ENCODE assay signal across 9 cellular contexts in genomic region chr6:36608788-36609563, GRCh38. TPM values are rescaled to one million over a fixed set of nuclear protein-coding genes. Genes with fewer than 3 reads are reported as not detected.
DNase-seq lines count a peak whose midpoint lies in the region; ATAC-seq and TF ChIP-seq lines count a peak whose summit lies in the region.
"Had no signal": no experiment of that assay in that cellular context is flagged by ENCODE, and none has a peak within 500 bp of the region (broad histone marks: within the 10 kb centered on the region; RNA-seq: fewer than 3 reads in every experiment).

No MANE protein-coding gene starts in this region.

- peaks cover 31 to 59% of the 10 kb centered on the region in 2 experiments for H3K79me1 ChIP-seq in IMR-90 (ENCODE audit: low read depth in 1 of 2, low read length in 2 of 2)

- H2BK20ac ChIP-seq in IMR-90 (ENCODE audit: low read depth, low read length) = no peak overlapping the region

- peak overlapping the region in 1 of 7 donors; percentile 29 for H3K4me3 Mint-ChIP-seq in CD8-positive, alpha-beta memory T cell
- no peak overlapping the region for H3K4me3 Mint-ChIP-seq in nephron progenitor cell

- CTCF ChIA-PET in CD8-positive, alpha-beta memory T cell (lab: Charles Lee) = interaction anchor here (0.6 to 2.2 kb wide), 3 partner anchors 9 to 174 kb away, joined by 3 to 5 read pairs (median 3); no protein-coding TSS in a partner anchor
- CTCF ChIA-PET in IMR-90 (lab: Yijun Ruan, JAX) = interaction anchor here (0.6 to 1.7 kb wide), 3 partner anchors 46 to 156 kb away, joined by 3 to 6 read pairs (median 4); no protein-coding TSS in a partner anchor

- no peak overlapping the region for H2BK120ac ChIP-seq in IMR-90 (ENCODE audit: low read depth, low read length)

- peak; percentile 4; the same call in 1 of the 2 replicates for ATAC-seq in IMR-90 (ENCODE audit: low read depth)
- no peak for ATAC-seq in GM18498 (IDR thresholded peaks at IDR 0.05; ENCODE audit: unreplicated experiment)

- H3K9ac ChIP-seq in IMR-90 (ENCODE audit: low read depth, low read length) = no peak overlapping the region

- peaks cover 47% of the 10 kb centered on the region for H3K36me3 ChIP-seq in CD8-positive, alpha-beta memory T cell (ENCODE audit: insufficient read depth, low read length)
- peaks cover 55% of the 10 kb centered on the region for H3K36me3 ChIP-seq in IMR-90 (ENCODE audit: control insufficient read depth, insufficient read depth, low read length)

- no peak for TF ChIP-seq CTCF in IMR-90 (conservative IDR thresholded peaks at IDR 0.05; ENCODE audit: low read depth, low read length)
- no peak for TF ChIP-seq CTCF in coronary artery (IDR thresholded peaks at IDR 0.05)
- TF ChIP-seq CTCF in nephron progenitor cell (IDR thresholded peaks at IDR 0.05) = no peak

- H4K8ac ChIP-seq in IMR-90 (ENCODE audit: low read depth in 2 of 2, low read length in 2 of 2) = no peak overlapping the region

- no peak overlapping the region for H3K4me2 ChIP-seq in IMR-90 (ENCODE audit: low read depth, low read length)

- TF ChIP-seq RAD21 in IMR-90 (IDR thresholded peaks at IDR 0.05; ENCODE audit: low read length) = no peak

- H3K9me1 ChIP-seq in IMR-90 (ENCODE audit: insufficient read depth, low read length) = peaks cover 12% of the 10 kb centered on the region

- H3K4me1 Mint-ChIP-seq in CD8-positive, alpha-beta memory T cell = peaks cover 56 to 72% (median 67%) of the 10 kb centered on the region in 3 donors
- peaks cover 24% of the 10 kb centered on the region for H3K4me1 Mint-ChIP-seq in nephron progenitor cell

- no peak overlapping the region for H3K18ac ChIP-seq in IMR-90 (ENCODE audit: low read depth, low read length)

- no peak overlapping the region for H3K23ac ChIP-seq in IMR-90 (ENCODE audit: low read depth, low read length)

- intact Hi-C loops in IMR-90 (cut with micrococcal nuclease) = no loop called here

- peak overlapping the region; percentile 46 to 95 (median 72) for H3K27ac Mint-ChIP-seq in CD8-positive, alpha-beta memory T cell
- H3K27ac Mint-ChIP-seq in nephron progenitor cell = peak overlapping the region; percentile 90

- no peak; the same call in 1 of the 2 replicates for TF ChIP-seq POLR2A in IMR-90 (IDR thresholded peaks at IDR 0.05; ENCODE audit: low read depth, low read length)

- no peak overlapping the region for H2BK15ac ChIP-seq in IMR-90 (ENCODE audit: low read depth, low read length)

- POLR2A ChIA-PET in CD8-positive, alpha-beta memory T cell (lab: Charles Lee) = interaction anchor here (0.6 to 1.7 kb wide), 6 partner anchors 11 to 894 kb away, joined by 3 to 6 read pairs (median 3); no protein-coding TSS in a partner anchor
- POLR2A ChIA-PET in IMR-90 (lab: Charles Lee; ENCODE audit: unreplicated experiment) = interaction anchor here (0.6 to 0.9 kb wide), 6 partner anchors 61 to 190 kb away, joined by 3 to 13 read pairs (median 4); no protein-coding TSS in a partner anchor

- dilution Hi-C loops in IMR-90 (cut with HindIII; ENCODE audit: low sequenced_read_pairs, unreplicated experiment) = no loop called here

- H3K9me3 Mint-ChIP-seq in CD8-positive, alpha-beta memory T cell = no peaks in the 10 kb centered on the region
- H3K9me3 Mint-ChIP-seq in nephron progenitor cell = peaks cover 16% of the 10 kb centered on the region

- in situ Hi-C loops in IMR-90 (cut with MboI; ENCODE audit: low sequenced_read_pairs) = no loop called here

- peaks cover 30 to 91% (median 31%) of the 10 kb centered on the region in 3 donors for H3K36me3 Mint-ChIP-seq in CD8-positive, alpha-beta memory T cell
- H3K36me3 Mint-ChIP-seq in nephron progenitor cell (ENCODE audit: low read depth) = peaks cover 92% of the 10 kb centered on the region

- H2AFZ ChIP-seq in IMR-90 (replicated peaks; ENCODE audit: low read length, poor library complexity) = no peak overlapping the region

- no peak overlapping the region for H3K4me3 ChIP-seq in CD8-positive, alpha-beta memory T cell (ENCODE audit: low read length)
- H3K4me3 ChIP-seq in IMR-90 (ENCODE audit: insufficient read depth, low read depth, low read length) = no peak overlapping the region
- H3K4me3 ChIP-seq in coronary artery = no peak overlapping the region

- H2BK5ac ChIP-seq in IMR-90 (ENCODE audit: low read depth, low read length, poor library complexity, severe bottlenecking) = peak overlapping the region; percentile 13

- H4K20me1 ChIP-seq in IMR-90 (ENCODE audit: insufficient read depth, low read length) = peaks cover 81% of the 10 kb centered on the region

- no TSS peak for BruUV-seq in IMR-90 (replicated peaks; lab: Mats Ljungman, UMichigan)

- no peak overlapping the region for H3K27ac ChIP-seq in CD8-positive, alpha-beta memory T cell (ENCODE audit: low read depth, low read length)
- H3K27ac ChIP-seq in IMR-90 (ENCODE audit: insufficient read depth, low read length) (no peak overlapping the region), coronary artery (peak overlapping the region in 1 of 2 donors; percentile 12)

- H3K4me1 ChIP-seq in CD8-positive, alpha-beta memory T cell (ENCODE audit: insufficient read depth, low read length) = peaks cover 39% of the 10 kb centered on the region
- peaks cover 9% of the 10 kb centered on the region; the same call in 1 of the 2 replicates for H3K4me1 ChIP-seq in IMR-90 (ENCODE audit: control insufficient read depth, insufficient read depth, low read length)

- no peaks in the 10 kb centered on the region for H3K27me3 Mint-ChIP-seq in CD8-positive, alpha-beta memory T cell
- H3K27me3 Mint-ChIP-seq in nephron progenitor cell (ENCODE audit: low read depth, poor library complexity) = no peaks in the 10 kb centered on the region

- no peak for DNase-seq in CD8-positive, alpha-beta memory T cell
- DNase-seq in IMR-90 (no peak), coronary artery (ENCODE audit: low spot score) (peak; percentile 14), nephron progenitor cell (no peak), NCI-H2107 (lab: John Stamatoyannopoulos, UW) (no peak), HuH-7 (ENCODE audit: low spot score) (no peak), NCI-H510A (lab: John Stamatoyannopoulos, UW) (no peak)
- DNase-seq: NCI-H1694 treated with DMSO at 0.1 percent for 48 hours had no signal

- H2AK5ac ChIP-seq in IMR-90 (ENCODE audit: low read depth, low read length) = no peak overlapping the region

- H3K56ac ChIP-seq in IMR-90 (ENCODE audit: extremely low read depth, insufficient read depth, low read length) = no peak overlapping the region

- H4K91ac ChIP-seq in IMR-90 (ENCODE audit: insufficient read depth, low read depth, low read length) = no peak overlapping the region

- H3K4ac ChIP-seq in IMR-90 (ENCODE audit: low read depth, low read length) = no peak overlapping the region

- H2AK9ac ChIP-seq in IMR-90 (replicated peaks; ENCODE audit: low read depth, low read length, poor library complexity) = no peak overlapping the region

- no peak overlapping the region for H4K5ac ChIP-seq in IMR-90 (ENCODE audit: low read depth, low read length)

- H3K27me3 ChIP-seq in CD8-positive, alpha-beta memory T cell (ENCODE audit: insufficient read depth, low read length, poor library complexity, severe bottlenecking) = no peaks in the 10 kb centered on the region
- H3K27me3 ChIP-seq in IMR-90 (ENCODE audit: control insufficient read depth, insufficient read depth, low read length) = no peaks in the 10 kb centered on the region

- no peak overlapping the region for H3K14ac ChIP-seq in IMR-90 (replicated peaks; ENCODE audit: low read depth, low read length)

- H3K9me3 ChIP-seq in CD8-positive, alpha-beta memory T cell (ENCODE audit: low read length) = no peaks in the 10 kb centered on the region
- no peaks in the 10 kb centered on the region for H3K9me3 ChIP-seq in IMR-90 (ENCODE audit: control insufficient read depth, insufficient read depth, low read length)

- 79% methylated on average over 3 of the region's 5 CpGs; no CpG with 5 or more reads in 1 of the 2 experiments for WGBS in IMR-90 (ENCODE audit: extremely low coverage in 2 of 2, insufficient read length in 1 of 2), 2 experiments

TF ChIP-seq in IMR-90, 13 proteins besides CTCF, POLR2A, EP300 and RAD21:
- TF ChIP-seq CEBPB (IDR thresholded peaks at IDR 0.05; ENCODE audit: low read depth, low read length) (no peak), NFE2L2 (IDR thresholded peaks at IDR 0.05; ENCODE audit: low read depth, low read length) (no peak), RCOR1 (IDR thresholded peaks at IDR 0.05; ENCODE audit: insufficient replicate concordance, low read length) (no peak), MAZ (IDR thresholded peaks at IDR 0.05; ENCODE audit: borderline replicate concordance, low read depth, low read length) (no peak), RFX5 (IDR thresholded peaks at IDR 0.05; ENCODE audit: low read depth, low read length) (no peak), USF2 (IDR thresholded peaks at IDR 0.05; ENCODE audit: low read depth, low read length) (no peak), FOS (IDR thresholded peaks at IDR 0.05; ENCODE audit: low read depth, low read length) (no peak), BHLHE40 (IDR thresholded peaks at IDR 0.05; ENCODE audit: low read depth, low read length) (no peak)

RNA-seq across cellular contexts. Expression of gene SRSF3, which starts 14.8 kb away (rescaled TPM):
- 100 to 1,000 TPM; 572 to 579 TPM for total RNA-seq in CD8-positive, alpha-beta memory T cell
- polyA plus RNA-seq in CD8-positive, alpha-beta memory T cell = 370 TPM
- total RNA-seq in IMR-90 (2012; rRNA removed) = 237 and 256 TPM in 2 replicates
- 297 and 394 TPM in 2 replicates for polyA plus RNA-seq in IMR-90 (2012; rRNA removed)
- 52.5 and 172 TPM in 2 replicates for polyA plus RNA-seq in IMR-90 (2012; cell fraction: cytosol; rRNA removed)
- 113 and 275 TPM in 2 replicates for polyA plus RNA-seq in IMR-90 (2012; cell fraction: nucleus; rRNA removed; ENCODE audit: low replicate concordance)
